1 cellular context compared by ENCODE assay signal in genomic region chr16:21265104-21265825, GRCh38.
TF ChIP-seq lines count a peak whose summit lies in the region.

No MANE protein-coding gene starts in this region.

TF ChIP-seq in K562, 482 proteins besides CTCF, POLR2A, EP300 and RAD21:
- no peak for TF ChIP-seq POLR2H (tag; IDR thresholded peaks at IDR 0.05; ENCODE audit: low read depth)
- no peak for TF ChIP-seq POU5F1 (IDR thresholded peaks at IDR 0.05; ENCODE audit: borderline replicate concordance, low read depth, low read length, partially characterized antibody)
- TF ChIP-seq EHMT2 (IDR thresholded peaks at IDR 0.05) = no peak
- no peak for TF ChIP-seq PREB (CRISPR knock-in tag; IDR thresholded peaks at IDR 0.05)
- TF ChIP-seq STAT5B (CRISPR knock-in tag; IDR thresholded peaks at IDR 0.05) = no peak
- TF ChIP-seq KAT7 (CRISPR knock-in tag; IDR thresholded peaks at IDR 0.05; ENCODE audit: borderline replicate concordance) = no peak
- TF ChIP-seq ZNF740 (CRISPR knock-in tag; IDR thresholded peaks at IDR 0.05) = no peak
- no peak for TF ChIP-seq ZNF740 (tag; IDR thresholded peaks at IDR 0.05)
- TF ChIP-seq HDGF (IDR thresholded peaks at IDR 0.05) = no peak
